Comparison of ENCODE assay signal across 1 cellular context in genomic region chr15:67254238-67255175, GRCh38.
TF ChIP-seq lines count a peak whose summit lies in the region.

Gene AAGAB (minus strand): TSS chr15:67254661. CDS start chr15:67254631, 30 bp downstream.
Gene IQCH (plus strand): TSS chr15:67254786. CDS start chr15:67254897, 111 bp downstream.

TF ChIP-seq in HepG2, 621 proteins besides CTCF, POLR2A, EP300 and RAD21 (continued from another document):
- no peak; the same call in none of the 2 replicates for TF ChIP-seq CAMTA2 (CRISPR knock-in tag; IDR thresholded peaks at IDR 0.05; ENCODE audit: borderline replicate concordance)
- TF ChIP-seq, protein P1, sequence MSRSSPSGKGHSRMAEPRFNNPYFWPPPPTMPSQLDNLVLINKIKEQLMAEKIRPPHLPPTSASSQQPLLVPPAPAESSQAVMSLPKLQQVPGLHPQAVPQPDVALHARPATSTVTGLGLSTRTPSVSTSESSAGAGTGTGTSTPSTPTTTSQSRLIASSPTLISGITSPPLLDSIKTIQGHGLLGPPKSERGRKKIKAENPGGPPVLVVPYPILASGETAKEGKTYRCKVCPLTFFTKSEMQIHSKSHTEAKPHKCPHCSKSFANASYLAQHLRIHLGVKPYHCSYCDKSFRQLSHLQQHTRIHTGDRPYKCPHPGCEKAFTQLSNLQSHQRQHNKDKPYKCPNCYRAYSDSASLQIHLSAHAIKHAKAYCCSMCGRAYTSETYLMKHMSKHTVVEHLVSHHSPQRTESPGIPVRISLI (CRISPR knock-in tag; IDR thresholded peaks at IDR 0.05; ENCODE audit: borderline replicate concordance), result no peak
- TF ChIP-seq NFKB2 (CRISPR knock-in tag; IDR thresholded peaks at IDR 0.05; ENCODE audit: borderline replicate concordance), result no peak
- peak; percentile 24; the same call in 1 of the 2 replicates for TF ChIP-seq MED13 (CRISPR knock-in tag; IDR thresholded peaks at IDR 0.05)
- no peak for TF ChIP-seq JUN (CRISPR knock-in tag; IDR thresholded peaks at IDR 0.05)
- 0 out of 2 replicates have a peak, but pooled peaks have one; percentile 19 for TF ChIP-seq ZMAT3 (CRISPR knock-in tag; conservative IDR thresholded peaks at IDR 0.05)
- TF ChIP-seq EED (CRISPR knock-in tag; IDR thresholded peaks at IDR 0.05), result peak; percentile 39; the same call in 1 of the 2 replicates
- peak; percentile 42; the same call in 1 of the 2 replicates for TF ChIP-seq ZNF263 (CRISPR knock-in tag; IDR thresholded peaks at IDR 0.05)
- peak; percentile 92; the same call in 1 of the 2 replicates for TF ChIP-seq TBP (CRISPR knock-in tag; IDR thresholded peaks at IDR 0.05)
- TF ChIP-seq, protein P2, sequence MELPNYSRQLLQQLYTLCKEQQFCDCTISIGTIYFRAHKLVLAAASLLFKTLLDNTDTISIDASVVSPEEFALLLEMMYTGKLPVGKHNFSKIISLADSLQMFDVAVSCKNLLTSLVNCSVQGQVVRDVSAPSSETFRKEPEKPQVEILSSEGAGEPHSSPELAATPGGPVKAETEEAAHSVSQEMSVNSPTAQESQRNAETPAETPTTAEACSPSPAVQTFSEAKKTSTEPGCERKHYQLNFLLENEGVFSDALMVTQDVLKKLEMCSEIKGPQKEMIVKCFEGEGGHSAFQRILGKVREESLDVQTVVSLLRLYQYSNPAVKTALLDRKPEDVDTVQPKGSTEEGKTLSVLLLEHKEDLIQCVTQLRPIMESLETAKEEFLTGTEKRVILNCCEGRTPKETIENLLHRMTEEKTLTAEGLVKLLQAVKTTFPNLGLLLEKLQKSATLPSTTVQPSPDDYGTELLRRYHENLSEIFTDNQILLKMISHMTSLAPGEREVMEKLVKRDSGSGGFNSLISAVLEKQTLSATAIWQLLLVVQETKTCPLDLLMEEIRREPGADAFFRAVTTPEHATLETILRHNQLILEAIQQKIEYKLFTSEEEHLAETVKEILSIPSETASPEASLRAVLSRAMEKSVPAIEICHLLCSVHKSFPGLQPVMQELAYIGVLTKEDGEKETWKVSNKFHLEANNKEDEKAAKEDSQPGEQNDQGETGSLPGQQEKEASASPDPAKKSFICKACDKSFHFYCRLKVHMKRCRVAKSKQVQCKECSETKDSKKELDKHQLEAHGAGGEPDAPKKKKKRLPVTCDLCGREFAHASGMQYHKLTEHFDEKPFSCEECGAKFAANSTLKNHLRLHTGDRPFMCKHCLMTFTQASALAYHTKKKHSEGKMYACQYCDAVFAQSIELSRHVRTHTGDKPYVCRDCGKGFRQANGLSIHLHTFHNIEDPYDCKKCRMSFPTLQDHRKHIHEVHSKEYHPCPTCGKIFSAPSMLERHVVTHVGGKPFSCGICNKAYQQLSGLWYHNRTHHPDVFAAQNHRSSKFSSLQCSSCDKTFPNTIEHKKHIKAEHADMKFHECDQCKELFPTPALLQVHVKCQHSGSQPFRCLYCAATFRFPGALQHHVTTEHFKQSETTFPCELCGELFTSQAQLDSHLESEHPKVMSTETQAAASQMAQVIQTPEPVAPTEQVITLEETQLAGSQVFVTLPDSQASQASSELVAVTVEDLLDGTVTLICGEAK (IDR thresholded peaks at IDR 0.05), result no peak
- TF ChIP-seq, protein P2 (CRISPR knock-in tag; IDR thresholded peaks at IDR 0.05), result peak; percentile 89
- TF ChIP-seq TARDBP (CRISPR knock-in tag; IDR thresholded peaks at IDR 0.05), result peak; percentile 91; the same call in 1 of the 2 replicates
- peak; percentile 62 for TF ChIP-seq ISL2 (CRISPR knock-in tag; IDR thresholded peaks at IDR 0.05)
- no peak for TF ChIP-seq SKI (IDR thresholded peaks at IDR 0.05; ENCODE audit: partially characterized antibody)
- TF ChIP-seq AHR (CRISPR knock-in tag; IDR thresholded peaks at IDR 0.05), result 0 out of 2 replicates have a peak, but pooled peaks have one; percentile 48
- TF ChIP-seq KAT8 (CRISPR knock-in tag; IDR thresholded peaks at IDR 0.05), result peak; percentile 95
- TF ChIP-seq ZNF761 (CRISPR knock-in tag; conservative IDR thresholded peaks at IDR 0.05), result peak; percentile 70
- TF ChIP-seq CBX5 (CRISPR knock-in tag; IDR thresholded peaks at IDR 0.05; ENCODE audit: borderline replicate concordance), result peak; percentile 56; the same call in 1 of the 2 replicates
- TF ChIP-seq AKAP8 (CRISPR knock-in tag; IDR thresholded peaks at IDR 0.05), result no peak
- peak; percentile 96 for TF ChIP-seq ZNF501 (CRISPR knock-in tag; IDR thresholded peaks at IDR 0.05)
- peak; percentile 95 for TF ChIP-seq RFXAP (CRISPR knock-in tag; IDR thresholded peaks at IDR 0.05; ENCODE audit: borderline replicate concordance)
- no peak for TF ChIP-seq DNMT1 (CRISPR knock-in tag; IDR thresholded peaks at IDR 0.05)
- no peak for TF ChIP-seq ATF4 (CRISPR knock-in tag; IDR thresholded peaks at IDR 0.05)
- TF ChIP-seq FOXP1 (IDR thresholded peaks at IDR 0.05), result no peak
- TF ChIP-seq FOXP1 (CRISPR knock-in tag; IDR thresholded peaks at IDR 0.05), result peak; percentile 26; the same call in 1 of the 2 replicates
